ENCODE assay signal across 1 cellular context in the genomic region with DNA sequence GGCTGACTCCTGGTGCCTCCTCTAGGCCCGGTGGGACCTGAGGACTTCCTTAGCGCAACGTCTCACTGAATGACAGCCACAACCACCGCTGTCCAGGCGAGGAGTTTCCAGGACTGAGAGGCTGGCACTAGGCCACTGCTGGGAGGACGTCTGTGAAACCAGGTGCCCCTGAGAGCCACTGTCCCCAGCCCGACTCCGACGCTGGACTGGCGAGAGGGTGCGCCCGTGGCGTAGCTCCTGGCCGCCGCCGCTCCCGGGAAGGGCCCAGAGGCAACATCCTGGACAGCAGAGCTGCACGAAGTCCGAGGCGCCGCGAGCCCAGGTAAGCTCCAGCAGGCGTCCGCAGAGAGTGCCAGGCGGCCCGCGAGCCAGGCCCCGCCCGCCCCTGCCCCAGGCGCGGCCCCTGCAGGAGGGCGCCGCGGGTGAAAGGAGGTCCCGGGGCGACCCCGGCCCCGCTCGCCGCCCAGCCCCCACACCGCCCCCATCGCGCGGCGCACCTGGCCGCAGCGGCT.
TF ChIP-seq lines count a peak whose summit lies in the region.

No MANE protein-coding gene starts in this region.

TF ChIP-seq in K562, 482 proteins besides CTCF, POLR2A, EP300 and RAD21 (continued from another document):
- TF ChIP-seq CTBP1 (IDR thresholded peaks at IDR 0.05; ENCODE audit: borderline replicate concordance) (no peak; the same call in 1 of the 2 replicates), TEAD2 (tag; IDR thresholded peaks at IDR 0.05) (no peak), SP1 (CRISPR knock-in tag; IDR thresholded peaks at IDR 0.05) (no peak), SOX6 (IDR thresholded peaks at IDR 0.05) (no peak), ASH1L (IDR thresholded peaks at IDR 0.05; ENCODE audit: borderline replicate concordance, low read depth, partially characterized antibody) (no peak), SREBF2 (CRISPR knock-in tag; IDR thresholded peaks at IDR 0.05) (no peak), ZNF79 (CRISPR knock-in tag; IDR thresholded peaks at IDR 0.05; ENCODE audit: low read depth) (no peak), ESRRB (CRISPR knock-in tag; IDR thresholded peaks at IDR 0.05; ENCODE audit: borderline replicate concordance) (no peak), PYGO2 (tag; IDR thresholded peaks at IDR 0.05) (no peak), ZNF431 (CRISPR knock-in tag; IDR thresholded peaks at IDR 0.05) (no peak), SMARCB1 (IDR thresholded peaks at IDR 0.05; ENCODE audit: insufficient read length, low read depth) (no peak), ZNF445 (CRISPR knock-in tag; IDR thresholded peaks at IDR 0.05; ENCODE audit: low read depth) (no peak), ZNF707 (CRISPR knock-in tag; conservative IDR thresholded peaks at IDR 0.05) (no peak), ZZZ3 (IDR thresholded peaks at IDR 0.05) (no peak), LCOR (CRISPR knock-in tag; IDR thresholded peaks at IDR 0.05) (no peak), HDAC8 (tag; IDR thresholded peaks at IDR 0.05) (no peak), HOXB6 (CRISPR knock-in tag; IDR thresholded peaks at IDR 0.05; ENCODE audit: borderline replicate concordance) (no peak), CBX5 (IDR thresholded peaks at IDR 0.05; ENCODE audit: borderline replicate concordance, low read depth) (no peak), RAD51 (IDR thresholded peaks at IDR 0.05; ENCODE audit: borderline replicate concordance, low read depth) (no peak), LARP7 (IDR thresholded peaks at IDR 0.05) (peak; percentile 89), STAG1 (CRISPR knock-in tag; IDR thresholded peaks at IDR 0.05; ENCODE audit: borderline replicate concordance) (no peak), CHCHD3 (CRISPR knock-in tag; IDR thresholded peaks at IDR 0.05) (no peak), JUND (IDR thresholded peaks at IDR 0.05; ENCODE audit: borderline replicate concordance, low read depth, low read length) (no peak), JUND (tag; IDR thresholded peaks at IDR 0.05; ENCODE audit: borderline replicate concordance, low read depth, low read length) (no peak), TRIM24 (IDR thresholded peaks at IDR 0.05) (no peak), ZNF124 (CRISPR knock-in tag; IDR thresholded peaks at IDR 0.05) (no peak), PRMT5 (CRISPR knock-in tag; IDR thresholded peaks at IDR 0.05) (no peak), FOXK1 (CRISPR knock-in tag; IDR thresholded peaks at IDR 0.05; ENCODE audit: borderline replicate concordance) (no peak), KAT7 (CRISPR knock-in tag; IDR thresholded peaks at IDR 0.05; ENCODE audit: borderline replicate concordance) (no peak), ETV6 (IDR thresholded peaks at IDR 0.05; ENCODE audit: borderline replicate concordance in 1 of 2, low read depth in 2 of 2, low read length in 1 of 2) (no peak), ETV6 (CRISPR knock-in tag; IDR thresholded peaks at IDR 0.05; ENCODE audit: borderline replicate concordance) (no peak), NFATC3 (IDR thresholded peaks at IDR 0.05) (no peak), ZNF695 (CRISPR knock-in tag; IDR thresholded peaks at IDR 0.05) (no peak), ZBTB7A (IDR thresholded peaks at IDR 0.05; ENCODE audit: borderline replicate concordance, control insufficient read depth, low read depth, low read length) (peak; percentile 94), POLR2AphosphoS2 (IDR thresholded peaks at IDR 0.05; ENCODE audit: low read length) (no peak), ILF3 (IDR thresholded peaks at IDR 0.05; ENCODE audit: borderline replicate concordance) (no peak)
- TF ChIP-seq, protein P1, sequence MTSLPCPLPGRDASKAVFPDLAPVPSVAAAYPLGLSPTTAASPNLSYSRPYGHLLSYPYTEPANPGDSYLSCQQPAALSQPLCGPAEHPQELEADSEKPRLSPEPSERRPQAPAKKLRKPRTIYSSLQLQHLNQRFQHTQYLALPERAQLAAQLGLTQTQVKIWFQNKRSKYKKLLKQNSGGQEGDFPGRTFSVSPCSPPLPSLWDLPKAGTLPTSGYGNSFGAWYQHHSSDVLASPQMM (CRISPR knock-in tag; IDR thresholded peaks at IDR 0.05), result no peak
- TF ChIP-seq, protein P2, sequence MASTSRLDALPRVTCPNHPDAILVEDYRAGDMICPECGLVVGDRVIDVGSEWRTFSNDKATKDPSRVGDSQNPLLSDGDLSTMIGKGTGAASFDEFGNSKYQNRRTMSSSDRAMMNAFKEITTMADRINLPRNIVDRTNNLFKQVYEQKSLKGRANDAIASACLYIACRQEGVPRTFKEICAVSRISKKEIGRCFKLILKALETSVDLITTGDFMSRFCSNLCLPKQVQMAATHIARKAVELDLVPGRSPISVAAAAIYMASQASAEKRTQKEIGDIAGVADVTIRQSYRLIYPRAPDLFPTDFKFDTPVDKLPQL (IDR thresholded peaks at IDR 0.05; ENCODE audit: extremely low read depth, insufficient read length), result no peak
- TF ChIP-seq, protein P3, sequence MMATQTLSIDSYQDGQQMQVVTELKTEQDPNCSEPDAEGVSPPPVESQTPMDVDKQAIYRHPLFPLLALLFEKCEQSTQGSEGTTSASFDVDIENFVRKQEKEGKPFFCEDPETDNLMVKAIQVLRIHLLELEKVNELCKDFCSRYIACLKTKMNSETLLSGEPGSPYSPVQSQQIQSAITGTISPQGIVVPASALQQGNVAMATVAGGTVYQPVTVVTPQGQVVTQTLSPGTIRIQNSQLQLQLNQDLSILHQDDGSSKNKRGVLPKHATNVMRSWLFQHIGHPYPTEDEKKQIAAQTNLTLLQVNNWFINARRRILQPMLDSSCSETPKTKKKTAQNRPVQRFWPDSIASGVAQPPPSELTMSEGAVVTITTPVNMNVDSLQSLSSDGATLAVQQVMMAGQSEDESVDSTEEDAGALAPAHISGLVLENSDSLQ (IDR thresholded peaks at IDR 0.05), result peak; percentile 89
- TF ChIP-seq, protein P4, sequence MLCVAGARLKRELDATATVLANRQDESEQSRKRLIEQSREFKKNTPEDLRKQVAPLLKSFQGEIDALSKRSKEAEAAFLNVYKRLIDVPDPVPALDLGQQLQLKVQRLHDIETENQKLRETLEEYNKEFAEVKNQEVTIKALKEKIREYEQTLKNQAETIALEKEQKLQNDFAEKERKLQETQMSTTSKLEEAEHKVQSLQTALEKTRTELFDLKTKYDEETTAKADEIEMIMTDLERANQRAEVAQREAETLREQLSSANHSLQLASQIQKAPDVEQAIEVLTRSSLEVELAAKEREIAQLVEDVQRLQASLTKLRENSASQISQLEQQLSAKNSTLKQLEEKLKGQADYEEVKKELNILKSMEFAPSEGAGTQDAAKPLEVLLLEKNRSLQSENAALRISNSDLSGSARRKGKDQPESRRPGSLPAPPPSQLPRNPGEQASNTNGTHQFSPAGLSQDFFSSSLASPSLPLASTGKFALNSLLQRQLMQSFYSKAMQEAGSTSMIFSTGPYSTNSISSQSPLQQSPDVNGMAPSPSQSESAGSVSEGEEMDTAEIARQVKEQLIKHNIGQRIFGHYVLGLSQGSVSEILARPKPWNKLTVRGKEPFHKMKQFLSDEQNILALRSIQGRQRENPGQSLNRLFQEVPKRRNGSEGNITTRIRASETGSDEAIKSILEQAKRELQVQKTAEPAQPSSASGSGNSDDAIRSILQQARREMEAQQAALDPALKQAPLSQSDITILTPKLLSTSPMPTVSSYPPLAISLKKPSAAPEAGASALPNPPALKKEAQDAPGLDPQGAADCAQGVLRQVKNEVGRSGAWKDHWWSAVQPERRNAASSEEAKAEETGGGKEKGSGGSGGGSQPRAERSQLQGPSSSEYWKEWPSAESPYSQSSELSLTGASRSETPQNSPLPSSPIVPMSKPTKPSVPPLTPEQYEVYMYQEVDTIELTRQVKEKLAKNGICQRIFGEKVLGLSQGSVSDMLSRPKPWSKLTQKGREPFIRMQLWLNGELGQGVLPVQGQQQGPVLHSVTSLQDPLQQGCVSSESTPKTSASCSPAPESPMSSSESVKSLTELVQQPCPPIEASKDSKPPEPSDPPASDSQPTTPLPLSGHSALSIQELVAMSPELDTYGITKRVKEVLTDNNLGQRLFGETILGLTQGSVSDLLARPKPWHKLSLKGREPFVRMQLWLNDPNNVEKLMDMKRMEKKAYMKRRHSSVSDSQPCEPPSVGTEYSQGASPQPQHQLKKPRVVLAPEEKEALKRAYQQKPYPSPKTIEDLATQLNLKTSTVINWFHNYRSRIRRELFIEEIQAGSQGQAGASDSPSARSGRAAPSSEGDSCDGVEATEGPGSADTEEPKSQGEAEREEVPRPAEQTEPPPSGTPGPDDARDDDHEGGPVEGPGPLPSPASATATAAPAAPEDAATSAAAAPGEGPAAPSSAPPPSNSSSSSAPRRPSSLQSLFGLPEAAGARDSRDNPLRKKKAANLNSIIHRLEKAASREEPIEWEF (CRISPR knock-in tag; IDR thresholded peaks at IDR 0.05), result no peak
TF ChIP-seq in K562: peak in this region for 78.
